Comparison of ENCODE assay signal across 26 cellular contexts in genomic region chr10:89942217-89942616, GRCh38.
A peak's percentile ranks its signal among the peaks of the same experiment; 100 is the strongest.
DNase-seq lines count a peak whose midpoint lies in the region; ATAC-seq, FAIRE-seq and TF ChIP-seq lines count a peak whose summit lies in the region.
"Had no signal": no experiment of that assay in that cellular context is flagged by ENCODE, and none has a peak within 500 bp of the region (broad histone marks: within the 10 kb centered on the region; RNA-seq: fewer than 3 reads in every experiment).

No MANE protein-coding gene starts in this region.

- peak; percentile 7 for FAIRE-seq in bronchial epithelial cell (lab: Jason Lieb, UNC)
- no peak for FAIRE-seq in RCC 7860 (lab: Jason Lieb, UNC)
- FAIRE-seq: endothelial cell of umbilical vein, G401.6 had no signal

- DNase-seq in bronchial epithelial cell (ENCODE audit: low read depth) (no peak), SJCRH30 (no peak), NCI-H2196 (lab: John Stamatoyannopoulos, UW; ENCODE audit: unreplicated experiment) (no peak), amygdala (lab: John Stamatoyannopoulos, UW) (no peak), RCC 7860 (ENCODE audit: low spot score) (no peak)
- DNase-seq: activated CD4-positive, alpha-beta memory T cell treated with anti-CD3 and anti-CD28 coated beads, Interleukin-2, amount 10 ng/mL, durations not matched to agents 7 days and 5 days; activated CD4-positive, CD25-positive, alpha-beta regulatory T cell; adrenal gland; central memory CD4-positive, alpha-beta T cell; DMS 273 treated with DMSO at 0.1 percent for 48 hours; GOT3; heart right ventricle; immature natural killer cell; left ventricle myocardium inferior; NCI-H1694 treated with DMSO at 0.1 percent for 48 hours; NCI-H345; Peyer's patch; posterior cingulate gyrus; T-helper 2 cell; testis had no signal

- ATAC-seq in GM18907 (IDR thresholded peaks at IDR 0.05; ENCODE audit: unreplicated experiment) = peak; percentile 83
- ATAC-seq in HG02588 (IDR thresholded peaks at IDR 0.05; ENCODE audit: unreplicated experiment) = peak; percentile 84
- ATAC-seq in HG03354 (IDR thresholded peaks at IDR 0.05; ENCODE audit: poor library complexity, severe bottlenecking, unreplicated experiment) = peak; percentile 76
- ATAC-seq: heart right ventricle; stimulated activated effector memory CD8-positive, alpha-beta T cell treated with anti-CD3 and anti-CD28 coated beads, Interleukin-12 subunit alpha, Interleukin-12 subunit beta, amount 100 ng/mL, for 72 hours had no signal

- H3K27me3 ChIP-seq in bronchial epithelial cell (ENCODE audit: control insufficient read depth, insufficient read depth, low read length) = no peaks in the 10 kb centered on the region
- no peaks in the 10 kb centered on the region for H3K27me3 ChIP-seq in SJCRH30
- H3K27me3 ChIP-seq: adrenal gland, heart right ventricle, Peyer's patch, testis had no signal

- H3K4me3 ChIP-seq in bronchial epithelial cell (ENCODE audit: low read depth, low read length) = no peak overlapping the region
- no peak overlapping the region for H3K4me3 ChIP-seq in SJCRH30
- H3K4me3 ChIP-seq: adrenal gland, heart right ventricle, left ventricle myocardium inferior, Peyer's patch, testis had no signal

- H3K27ac ChIP-seq in SJCRH30 = no peak overlapping the region
- H3K27ac ChIP-seq: adrenal gland, heart right ventricle, left ventricle myocardium inferior, Peyer's patch, testis had no signal

- no peaks in the 10 kb centered on the region for H3K9me3 ChIP-seq in SJCRH30 (replicated peaks)
- H3K9me3 ChIP-seq: adrenal gland, testis had no signal

- H3K36me3 ChIP-seq in bronchial epithelial cell (ENCODE audit: control insufficient read depth, insufficient read depth, low read length) = no peaks in the 10 kb centered on the region
- no peaks in the 10 kb centered on the region for H3K36me3 ChIP-seq in SJCRH30
- H3K36me3 ChIP-seq: adrenal gland, heart right ventricle, left ventricle myocardium inferior, Peyer's patch had no signal

- no peak for TF ChIP-seq CTCF in bronchial epithelial cell (IDR thresholded peaks at IDR 0.05; ENCODE audit: insufficient read depth, low read length, severe bottlenecking)

- no peaks in the 10 kb centered on the region for H3K4me1 ChIP-seq in SJCRH30
- H3K4me1 ChIP-seq: adrenal gland, left ventricle myocardium inferior, Peyer's patch, testis had no signal
